Comparison of ENCODE assay signal across 8 cellular contexts in the genomic region with DNA sequence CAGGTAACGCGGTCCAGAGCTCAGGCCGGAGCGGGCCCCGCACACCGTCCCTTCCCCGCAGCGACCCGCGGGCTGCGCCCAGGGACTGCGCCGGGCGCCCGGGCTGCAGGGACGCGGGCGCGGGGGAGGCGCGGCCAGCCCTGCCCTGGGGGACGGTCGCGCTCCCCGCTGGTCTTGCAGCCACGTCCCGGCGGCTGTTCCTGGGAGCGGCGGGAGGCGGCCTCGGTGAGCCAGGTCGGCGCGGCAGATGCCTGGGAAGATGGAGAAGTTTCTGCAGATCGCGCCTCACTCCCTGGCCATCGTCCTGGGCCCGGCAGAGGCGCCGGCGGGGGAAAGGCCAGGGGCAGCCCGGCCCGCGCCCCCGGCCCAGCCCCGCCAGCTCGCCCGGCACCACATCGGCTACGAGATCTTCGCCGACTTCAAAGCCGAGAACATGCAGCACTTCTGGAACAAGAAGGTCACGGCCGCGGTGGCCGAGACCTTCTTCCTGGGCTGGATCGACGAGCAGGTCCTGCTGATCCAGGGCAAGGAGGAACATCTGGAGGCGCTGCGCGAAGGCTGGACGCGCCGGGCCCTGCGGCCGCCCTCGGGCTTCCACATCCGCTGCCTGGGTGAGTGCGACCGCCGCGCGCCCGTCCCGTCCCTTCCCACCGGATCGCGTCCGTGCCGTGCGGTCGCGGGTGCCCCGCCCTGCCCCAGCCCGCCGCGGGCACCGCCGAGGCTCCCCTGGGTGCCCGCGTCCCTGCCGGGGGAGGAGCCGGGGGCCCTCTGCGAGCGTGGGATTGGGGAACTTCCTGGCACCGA.
DNase-seq lines count a peak whose midpoint lies in the region; TF ChIP-seq lines count a peak whose summit lies in the region.

No MANE protein-coding gene starts in this region.

- DNase-seq in AG10803 (ENCODE audit: low read depth) (peak; percentile 6), mammary epithelial cell (peak; percentile 48), kidney glomerular epithelial cell (lab: John Stamatoyannopoulos, UW) (peak; percentile 28), stomach (peak; percentile 53), mucosa of gallbladder (ENCODE audit: low spot score) (no peak), cerebellum (ENCODE audit: low spot score) (no peak), OCI-LY7 (ENCODE audit: low spot score) (no peak)

- intact Hi-C loops in mammary epithelial cell (cut with micrococcal nuclease): loop anchor here (10.0 kb wide), 1 partner anchor 83 kb away; no protein-coding TSS in a partner anchor
- intact Hi-C loops in stomach (cut with DNase I; ENCODE audit: low total_unique reads): no loop called here
- intact Hi-C loops in OCI-LY7 (cut with micrococcal nuclease; ENCODE audit: unreplicated experiment): no loop called here

- H4K20me1 ChIP-seq in mammary epithelial cell (ENCODE audit: insufficient read depth, low read length) (no peaks in the 10 kb centered on the region), OCI-LY7 (ENCODE audit: insufficient read depth, low read length) (no peaks in the 10 kb centered on the region)

- no peaks in the 10 kb centered on the region for H3K9me2 ChIP-seq in OCI-LY7 (ENCODE audit: insufficient read depth, low read length)

- H3K27me3 ChIP-seq in HUES48 (ENCODE audit: control insufficient read depth, insufficient read depth, low read length): peaks cover 75% of the 10 kb centered on the region
- H3K27me3 ChIP-seq in mammary epithelial cell (ENCODE audit: insufficient read depth, low read length): peaks cover 2% of the 10 kb centered on the region
- peaks cover 0 to 54% (median 11%) of the 10 kb centered on the region in 3 donors for H3K27me3 ChIP-seq in stomach

- H3K79me2 ChIP-seq in mammary epithelial cell (ENCODE audit: insufficient read depth, low read length): no peaks in the 10 kb centered on the region
- no peaks in the 10 kb centered on the region for H3K79me2 ChIP-seq in OCI-LY7 (ENCODE audit: insufficient read depth, low read depth, low read length)

- peak overlapping the region; percentile 98 for H3K4me2 ChIP-seq in mammary epithelial cell (ENCODE audit: insufficient read depth, low read depth, low read length)
- H3K4me2 ChIP-seq in OCI-LY7 (ENCODE audit: low read length): no peak overlapping the region

- TF ChIP-seq CTCF in AG10803 (conservative IDR thresholded peaks at IDR 0.05; ENCODE audit: low read length) (no peak), mammary epithelial cell (conservative IDR thresholded peaks at IDR 0.05 in 1 of 2, IDR thresholded peaks at IDR 0.05 in 1 of 2; ENCODE audit: extremely low read depth in 1 of 2, insufficient read depth in 1 of 2, low read depth in 1 of 2, low read length in 2 of 2) (no peak), stomach (IDR thresholded peaks at IDR 0.05) (no peak), OCI-LY7 (conservative IDR thresholded peaks at IDR 0.05; ENCODE audit: low read length) (no peak)

- CTCF ChIA-PET in mammary epithelial cell (lab: Charles Lee; ENCODE audit: low non-redundant PET): no interaction called here
- CTCF ChIA-PET in OCI-LY7 (lab: Charles Lee; ENCODE audit: unreplicated experiment): no interaction called here

- H3K4me3 ChIP-seq in AG10803 (ENCODE audit: low read length) (no peak overlapping the region), HUES48 (ENCODE audit: low read depth, low read length) (peak overlapping the region; percentile 64), mammary epithelial cell (replicated peaks in 1 of 3; ENCODE audit: insufficient read depth in 1 of 3, low read depth in 2 of 3, low read length in 3 of 3) (peak overlapping the region; percentile 42 to 60 (median 52)), stomach (peak overlapping the region; percentile 58 to 73 (median 65)), OCI-LY7 (ENCODE audit: low read depth, low read length, poor library complexity, severe bottlenecking) (no peak overlapping the region)

- no peak for TF ChIP-seq EP300 in stomach (IDR thresholded peaks at IDR 0.05)

- peaks cover 6% of the 10 kb centered on the region; the same call in 1 of the 2 replicates for H3K9me3 ChIP-seq in HUES48 (ENCODE audit: control insufficient read depth, insufficient read depth, low read length)
- peaks cover 9% of the 10 kb centered on the region for H3K9me3 ChIP-seq in mammary epithelial cell (replicated peaks; ENCODE audit: insufficient read depth, low read length)
- H3K9me3 ChIP-seq in stomach: peaks cover 0 to 22% (median 20%) of the 10 kb centered on the region in 4 donors
- no peaks in the 10 kb centered on the region for H3K9me3 ChIP-seq in OCI-LY7 (ENCODE audit: low read length)

- POLR2A ChIA-PET in OCI-LY7 (lab: Charles Lee): no interaction called here

- H3K36me3 ChIP-seq in HUES48 (ENCODE audit: control insufficient read depth, insufficient read depth, low read length) (no peaks in the 10 kb centered on the region), mammary epithelial cell (ENCODE audit: insufficient read depth, low read length) (no peaks in the 10 kb centered on the region), stomach (no peaks in the 10 kb centered on the region), OCI-LY7 (ENCODE audit: insufficient read depth, low read length) (no peaks in the 10 kb centered on the region)

- H3K4me1 ChIP-seq in HUES48 (ENCODE audit: control insufficient read depth, insufficient read depth, low read length) (peaks cover 33% of the 10 kb centered on the region), mammary epithelial cell (ENCODE audit: insufficient read depth, low read length) (peaks cover 18% of the 10 kb centered on the region), stomach (peaks cover 12 to 32% (median 21%) of the 10 kb centered on the region in 4 donors), OCI-LY7 (ENCODE audit: insufficient read depth, low read length, poor library complexity, severe bottlenecking) (no peaks in the 10 kb centered on the region)

- WGBS in mammary epithelial cell (ENCODE audit: low coverage, missing lambda C conversion rate): 4% methylated on average over 24 of the region's 98 CpGs
- WGBS in stomach, 5 donors: 0 to 1% (median 1%) methylated on average over 21 to 98 of the region's 98 CpGs

- H3K27ac ChIP-seq in HUES48 (ENCODE audit: low read depth, low read length): no peak overlapping the region
- no peak overlapping the region for H3K27ac ChIP-seq in mammary epithelial cell (ENCODE audit: insufficient read depth, low read depth, low read length)
- peak overlapping the region; percentile 62 to 85 (median 65) for H3K27ac ChIP-seq in stomach
- no peak overlapping the region for H3K27ac ChIP-seq in OCI-LY7 (ENCODE audit: low read depth, low read length, poor library complexity, severe bottlenecking)

- in situ Hi-C loops in mammary epithelial cell (cut with MboI; ENCODE audit: low sequenced_read_pairs in 2 of 2): no loop called here

- H2AFZ ChIP-seq in mammary epithelial cell (ENCODE audit: low read depth, low read length): peak overlapping the region; percentile 97
- no peak overlapping the region for H2AFZ ChIP-seq in OCI-LY7 (ENCODE audit: low read length)

- dilution Hi-C loops in mammary epithelial cell (cut with HindIII; ENCODE audit: low sequenced_read_pairs): no loop called here

- BruUV-seq in mammary epithelial cell (replicated peaks; lab: Mats Ljungman, UMichigan): no TSS peak
- no TSS peak for BruUV-seq in OCI-LY7 (replicated peaks; lab: Mats Ljungman, UMichigan)

- H3K9ac ChIP-seq in HUES48 (ENCODE audit: low read depth, low read length) (no peak overlapping the region), mammary epithelial cell (ENCODE audit: insufficient read depth, low read length) (peak overlapping the region; percentile 5)

- no peak for TF ChIP-seq POLR2A in stomach (IDR thresholded peaks at IDR 0.05)

Comparison
In these comparisons a context has a peak if more than half of its experiments do, and no peak if none do; other contexts are left out.
1. DNase-seq: peak in AG10803 (single experiment), mammary epithelial cell (single experiment), kidney glomerular epithelial cell (single experiment) and stomach (single experiment); none in mucosa of gallbladder (single experiment), cerebellum (single experiment) and OCI-LY7 (single experiment).
2. H3K4me3 ChIP-seq: peak in HUES48 (single experiment), mammary epithelial cell (3 of 3) and stomach (4 of 4); none in AG10803 (single experiment) and OCI-LY7 (single experiment).
3. H3K27ac ChIP-seq: peak in stomach (5 of 5); none in HUES48 (single experiment), mammary epithelial cell (single experiment) and OCI-LY7 (single experiment).